In genomic region chr1:185350027-185350442, GRCh38 we compare ENCODE assay signal across 1 cellular context.
TF ChIP-seq lines count a peak whose summit lies in the region.

No MANE protein-coding gene starts in this region.

TF ChIP-seq in HepG2, 621 proteins besides CTCF, POLR2A, EP300 and RAD21 (continued from another document):
- TF ChIP-seq SOX13 (IDR thresholded peaks at IDR 0.05), result no peak
- TF ChIP-seq SOX13 (CRISPR knock-in tag; conservative IDR thresholded peaks at IDR 0.05 in 1 of 2, IDR thresholded peaks at IDR 0.05 in 1 of 2), result peak in 1 of 2 experiments; percentile 66; a peak in 2 of 4 replicates
- peak; percentile 60 for TF ChIP-seq POGZ (CRISPR knock-in tag; IDR thresholded peaks at IDR 0.05)
- TF ChIP-seq SOX6 (IDR thresholded peaks at IDR 0.05), result no peak
- TF ChIP-seq SOX6 (CRISPR knock-in tag; IDR thresholded peaks at IDR 0.05), result peak; percentile 72
- TF ChIP-seq MXD4 (CRISPR knock-in tag; IDR thresholded peaks at IDR 0.05), result 0 out of 2 replicates have a peak, but pooled peaks have one; percentile 26
- no peak for TF ChIP-seq SMAD3 (CRISPR knock-in tag; IDR thresholded peaks at IDR 0.05)
- peak; percentile 82; the same call in 1 of the 2 replicates for TF ChIP-seq BCL6 (CRISPR knock-in tag; IDR thresholded peaks at IDR 0.05)
- TF ChIP-seq MIXL1 (CRISPR knock-in tag; IDR thresholded peaks at IDR 0.05), result peak; percentile 83
- TF ChIP-seq ZNF431 (CRISPR knock-in tag; IDR thresholded peaks at IDR 0.05; ENCODE audit: borderline replicate concordance, low read depth), result no peak
- TF ChIP-seq FOXP1 (IDR thresholded peaks at IDR 0.05), result peak; percentile 6; the same call in 1 of the 2 replicates
- TF ChIP-seq FOXP1 (CRISPR knock-in tag; IDR thresholded peaks at IDR 0.05), result peak; percentile 57
- TF ChIP-seq ZNF558 (CRISPR knock-in tag; IDR thresholded peaks at IDR 0.05; ENCODE audit: borderline replicate concordance), result no peak
- TF ChIP-seq HDAC1 (CRISPR knock-in tag; IDR thresholded peaks at IDR 0.05), result peak; percentile 59
- TF ChIP-seq ZMAT3 (CRISPR knock-in tag; conservative IDR thresholded peaks at IDR 0.05), result 0 out of 2 replicates have a peak, but pooled peaks have one; percentile 41
- TF ChIP-seq DPF2 (CRISPR knock-in tag; IDR thresholded peaks at IDR 0.05; ENCODE audit: borderline replicate concordance, low read depth), result peak; percentile 54; the same call in 1 of the 2 replicates
- no peak for TF ChIP-seq ZNF766 (CRISPR knock-in tag; IDR thresholded peaks at IDR 0.05; ENCODE audit: borderline replicate concordance)
- peak; percentile 24; the same call in 1 of the 2 replicates for TF ChIP-seq ZNF609 (CRISPR knock-in tag; IDR thresholded peaks at IDR 0.05; ENCODE audit: borderline replicate concordance)
- TF ChIP-seq MAFK (conservative IDR thresholded peaks at IDR 0.05 in 1 of 2, IDR thresholded peaks at IDR 0.05 in 1 of 2; ENCODE audit: low read length in 2 of 2), result peak in 1 of 2 experiments; percentile 30; a peak in 1 of 4 replicates
- TF ChIP-seq ZBTB46 (CRISPR knock-in tag; IDR thresholded peaks at IDR 0.05; ENCODE audit: borderline replicate concordance), result no peak
- TF ChIP-seq GATAD2A (CRISPR knock-in tag; IDR thresholded peaks at IDR 0.05), result peak; percentile 62
- TF ChIP-seq ZBTB39 (CRISPR knock-in tag; IDR thresholded peaks at IDR 0.05), result no peak
- TF ChIP-seq ZNF547 (CRISPR knock-in tag; IDR thresholded peaks at IDR 0.05), result no peak
- TF ChIP-seq IRF2 (CRISPR knock-in tag; IDR thresholded peaks at IDR 0.05), result 0 out of 2 replicates have a peak, but pooled peaks have one; percentile 64
- no peak for TF ChIP-seq PAWR (CRISPR knock-in tag; IDR thresholded peaks at IDR 0.05; ENCODE audit: borderline replicate concordance)
- 0 out of 2 replicates have a peak, but pooled peaks have one; percentile 31 for TF ChIP-seq PITX1 (CRISPR knock-in tag; IDR thresholded peaks at IDR 0.05)
- TF ChIP-seq HES4 (CRISPR knock-in tag; IDR thresholded peaks at IDR 0.05; ENCODE audit: borderline replicate concordance), result no peak
- no peak for TF ChIP-seq PHF8 (CRISPR knock-in tag; IDR thresholded peaks at IDR 0.05)
- TF ChIP-seq ZBTB20 (CRISPR knock-in tag; IDR thresholded peaks at IDR 0.05; ENCODE audit: borderline replicate concordance, low read depth), result peak; percentile 92; the same call in 1 of the 2 replicates
- TF ChIP-seq ASH2L (IDR thresholded peaks at IDR 0.05; ENCODE audit: insufficient read length, low read depth, low read length), result peak; percentile 34
- peak; percentile 75 for TF ChIP-seq NCOA2 (CRISPR knock-in tag; IDR thresholded peaks at IDR 0.05)
- no peak for TF ChIP-seq ZNF800 (CRISPR knock-in tag; IDR thresholded peaks at IDR 0.05)
- TF ChIP-seq ZNF24 (IDR thresholded peaks at IDR 0.05), result 0 out of 2 replicates have a peak, but pooled peaks have one; percentile 58
- peak; percentile 48; the same call in 1 of the 2 replicates for TF ChIP-seq ZNF292 (CRISPR knock-in tag; IDR thresholded peaks at IDR 0.05; ENCODE audit: borderline replicate concordance, low read depth)
- TF ChIP-seq REST (IDR thresholded peaks at IDR 0.05; ENCODE audit: borderline replicate concordance in 1 of 2, low read depth in 1 of 2, low read length in 2 of 2), result 0 out of 4 replicates have a peak, but pooled peaks of 1 of the 2 experiments have one; percentile 29
- 0 out of 2 replicates have a peak, but pooled peaks have one; percentile 22 for TF ChIP-seq IKZF5 (CRISPR knock-in tag; IDR thresholded peaks at IDR 0.05)
